ENCODE assay signal across 22 cellular contexts in the genomic region with DNA sequence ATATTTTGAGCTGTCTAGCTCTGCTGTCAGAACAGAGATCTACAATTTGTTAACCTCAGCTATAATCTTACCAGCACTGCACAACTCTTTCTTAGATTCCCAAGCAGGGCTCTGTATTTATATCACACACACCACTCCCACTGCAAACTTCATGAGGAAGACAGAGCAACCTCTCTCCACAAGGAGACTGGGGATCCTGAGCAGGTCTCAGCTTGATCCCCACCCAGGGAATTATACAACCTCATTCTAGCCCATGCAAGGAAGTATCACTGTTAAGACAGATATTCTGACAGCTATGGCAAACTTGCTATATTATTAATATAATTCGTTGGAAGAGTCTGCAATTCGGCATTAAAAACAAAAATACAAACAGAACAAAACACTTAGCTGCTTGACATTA. TPM values are rescaled to one million over a fixed set of nuclear protein-coding genes. Genes with fewer than 3 reads are reported as not detected.
A peak's percentile ranks its signal among the peaks of the same experiment; 100 is the strongest.
DNase-seq lines count a peak whose midpoint lies in the region; ATAC-seq, FAIRE-seq and TF ChIP-seq lines count a peak whose summit lies in the region.
"Had no signal": no experiment of that assay in that cellular context is flagged by ENCODE, and none has a peak within 500 bp of the region (broad histone marks: within the 10 kb centered on the region; RNA-seq: fewer than 3 reads in every experiment).

No MANE protein-coding gene starts in this region.

- no peaks in the 10 kb centered on the region for H3K36me3 Mint-ChIP-seq in CD4-positive, alpha-beta memory T cell
- no peaks in the 10 kb centered on the region for H3K36me3 Mint-ChIP-seq in nephron progenitor cell (ENCODE audit: low read depth)
- H3K36me3 Mint-ChIP-seq: CD8-positive, alpha-beta memory T cell had no signal

- H3K36me3 ChIP-seq in CD4-positive, alpha-beta memory T cell (ENCODE audit: insufficient read depth, low read length), result no peaks in the 10 kb centered on the region

- TF ChIP-seq CTCF in A549 (IDR thresholded peaks at IDR 0.05) (no peak), nephron progenitor cell (IDR thresholded peaks at IDR 0.05) (no peak)

- CTCF ChIA-PET in A549 (lab: Yijun Ruan, JAX), result interaction anchor here (0.9 to 2.6 kb wide), 3 partner anchors 13 to 24 kb away, joined by 3 to 8 read pairs (median 8); no protein-coding TSS in a partner anchor
- CTCF ChIA-PET in CD4-positive, alpha-beta memory T cell (lab: Charles Lee; ENCODE audit: partially characterized antibody), result interaction anchor here (1.4 kb wide), 1 partner anchor 12 kb away, joined by 4 read pairs; no protein-coding TSS in a partner anchor

- WGBS in A549 (ENCODE audit: missing lambda C conversion rate), result 60% methylated on average over 2 of the region's 2 CpGs

- POLR2A ChIA-PET in A549 (lab: Yijun Ruan, JAX), result no interaction called here
- POLR2A ChIA-PET in CD4-positive, alpha-beta memory T cell (lab: Charles Lee; ENCODE audit: partially characterized antibody), result no interaction called here

- FAIRE-seq in A549 (lab: Jason Lieb, UNC), result no peak
- FAIRE-seq: GM19239, H1, HepG2, RCC 7860 had no signal

- no peak for TF ChIP-seq EP300 in A549 (IDR thresholded peaks at IDR 0.05)

- no peaks in the 10 kb centered on the region for H3K9me3 ChIP-seq in A549
- H3K9me3 ChIP-seq in CD4-positive, alpha-beta memory T cell (ENCODE audit: control insufficient read depth in 1 of 2, low read length in 2 of 2), result no peaks in the 10 kb centered on the region

- no peaks in the 10 kb centered on the region for H3K27me3 ChIP-seq in CD4-positive, alpha-beta memory T cell (ENCODE audit: insufficient read depth, low read length)

- peak overlapping the region; percentile 4; the same call in 1 of the 3 replicates for H3K4me2 ChIP-seq in A549

- peak overlapping the region in 1 of 2 experiments; percentile 29; a peak in 1 of 6 replicates for H3K27ac ChIP-seq in A549
- H3K27ac ChIP-seq in CD4-positive, alpha-beta memory T cell (ENCODE audit: low read depth, low read length), result no peak overlapping the region
- H3K27ac ChIP-seq: SK-N-MC had no signal

- H3K4me3 Mint-ChIP-seq in CD4-positive, alpha-beta memory T cell, result peak overlapping the region in 1 of 8 donors; percentile 6
- H3K4me3 Mint-ChIP-seq in nephron progenitor cell, result no peak overlapping the region
- H3K4me3 Mint-ChIP-seq: CD8-positive, alpha-beta memory T cell had no signal

- peaks cover 32 to 51% (median 44%) of the 10 kb centered on the region in 4 donors for H3K4me1 Mint-ChIP-seq in CD4-positive, alpha-beta memory T cell
- peaks cover 10% of the 10 kb centered on the region for H3K4me1 Mint-ChIP-seq in nephron progenitor cell

- H3K9me3 Mint-ChIP-seq in CD4-positive, alpha-beta memory T cell, result no peaks in the 10 kb centered on the region
- no peaks in the 10 kb centered on the region for H3K9me3 Mint-ChIP-seq in nephron progenitor cell
- H3K9me3 Mint-ChIP-seq: CD8-positive, alpha-beta memory T cell had no signal

- intact Hi-C loops in CD4-positive, alpha-beta memory T cell (cut with micrococcal nuclease), result no loop called here

- H3K27me3 Mint-ChIP-seq in CD4-positive, alpha-beta memory T cell, result no peaks in the 10 kb centered on the region
- no peaks in the 10 kb centered on the region for H3K27me3 Mint-ChIP-seq in nephron progenitor cell (ENCODE audit: low read depth, poor library complexity)
- H3K27me3 Mint-ChIP-seq: CD8-positive, alpha-beta memory T cell had no signal

- ATAC-seq in A549, result peak in 1 of 2 experiments; percentile 11; a peak in 1 of 6 replicates
- ATAC-seq in esophagus mucosa, result peak; percentile 42
- ATAC-seq: HepG2 had no signal

- no peak overlapping the region for H3K4me3 ChIP-seq in A549
- H3K4me3 ChIP-seq in CD4-positive, alpha-beta memory T cell (ENCODE audit: low read length in 2 of 2), result no peak overlapping the region
- H3K4me3 ChIP-seq: SK-N-MC had no signal

- no peak for TF ChIP-seq RAD21 in A549 (conservative IDR thresholded peaks at IDR 0.05 in 1 of 2, IDR thresholded peaks at IDR 0.05 in 1 of 2)

- TF ChIP-seq POLR2A in A549 (IDR thresholded peaks at IDR 0.05; ENCODE audit: low read length), result no peak

- peaks cover 89% of the 10 kb centered on the region for H3K4me1 ChIP-seq in A549
- peaks cover 16% of the 10 kb centered on the region for H3K4me1 ChIP-seq in CD4-positive, alpha-beta memory T cell (ENCODE audit: insufficient read depth, low read length)

- DNase-seq in A549 (ENCODE audit: low read depth in 1 of 2, low spot score in 1 of 2), result no peak
- no peak for DNase-seq in CD4-positive, alpha-beta memory T cell
- no peak for DNase-seq in nephron progenitor cell
- no peak for DNase-seq in NCI-H1436 (lab: John Stamatoyannopoulos, UW)
- DNase-seq in NCI-H2227 (lab: John Stamatoyannopoulos, UW; ENCODE audit: unreplicated experiment), result no peak
- no peak for DNase-seq in NCI-H2196 treated with DMSO at 0.1 percent for 48 hours (lab: John Stamatoyannopoulos, UW; ENCODE audit: unreplicated experiment)
- DNase-seq: C1 segment of cervical spinal cord; CD8-positive, alpha-beta memory T cell; HCEC 1CT; Karpas-422; NCI-H187 treated with DMSO at 0.1 percent for 48 hours; NCI-H2171 treated with DMSO at 0.1 percent for 48 hours; NCI-H446; NCI-H524 treated with DMSO at 0.1 percent for 48 hours; NCI-H774; SIG-M5 had no signal

- H3K27ac Mint-ChIP-seq in CD4-positive, alpha-beta memory T cell, result peak overlapping the region in 4 of 7 donors; percentile 2 to 66 (median 30)
- peak overlapping the region; percentile 49 for H3K27ac Mint-ChIP-seq in nephron progenitor cell

TF ChIP-seq in A549, 52 proteins besides CTCF, POLR2A, EP300 and RAD21:
- TF ChIP-seq PHF8 (IDR thresholded peaks at IDR 0.05; ENCODE audit: borderline replicate concordance, low read depth), result no peak
- no peak for TF ChIP-seq MAZ (IDR thresholded peaks at IDR 0.05; ENCODE audit: borderline replicate concordance, low read depth, low read length)
- TF ChIP-seq CBX2 (IDR thresholded peaks at IDR 0.05; ENCODE audit: borderline replicate concordance, low read depth), result no peak
- TF ChIP-seq, protein P1, sequence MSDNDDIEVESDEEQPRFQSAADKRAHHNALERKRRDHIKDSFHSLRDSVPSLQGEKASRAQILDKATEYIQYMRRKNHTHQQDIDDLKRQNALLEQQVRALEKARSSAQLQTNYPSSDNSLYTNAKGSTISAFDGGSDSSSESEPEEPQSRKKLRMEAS (IDR thresholded peaks at IDR 0.05), result no peak
- no peak for TF ChIP-seq CBX8 (IDR thresholded peaks at IDR 0.05)
- TF ChIP-seq ZC3H11A (IDR thresholded peaks at IDR 0.05), result no peak
- no peak for TF ChIP-seq KDM5A (IDR thresholded peaks at IDR 0.05)
- TF ChIP-seq POLR2AphosphoS2 (conservative IDR thresholded peaks at IDR 0.05; ENCODE audit: low read length), result no peak
- TF ChIP-seq HEYL (CRISPR knock-in tag; IDR thresholded peaks at IDR 0.05), result no peak
- no peak for TF ChIP-seq ZFP36 (IDR thresholded peaks at IDR 0.05; ENCODE audit: borderline replicate concordance, partially characterized antibody)
- TF ChIP-seq CHD2 (IDR thresholded peaks at IDR 0.05; ENCODE audit: low read length, partially characterized antibody), result no peak
- no peak for TF ChIP-seq HOXA7 (CRISPR knock-in tag; IDR thresholded peaks at IDR 0.05)
- no peak for TF ChIP-seq JUNB (IDR thresholded peaks at IDR 0.05)

RNA-seq across cellular contexts. Expression of gene EGLN1, which starts 40.4 kb away (rescaled TPM):
- polyA plus RNA-seq in A549 (2011; rRNA removed) (114 and 156 TPM in 2 replicates), A549 (2017; fragmentation: RNase III; extraction: RNeasy Plus Mini Kit Qiagen cat#74134 plus additional on column Dnase treatment) (55.2 to 58.7 TPM (median 57.7 TPM) in 3 replicates)
- polyA plus RNA-seq in A549 (2012; cell fraction: cytosol; rRNA removed), result 21.0 and 24.8 TPM in 2 replicates
- polyA plus RNA-seq in A549 (2012; cell fraction: nucleus; rRNA removed), result 13.2 and 15.3 TPM in 2 replicates
- polyA minus RNA-seq in A549 (2011; rRNA and poly(A)+ RNA removed), result 48.9 and 52.9 TPM in 2 replicates
- 10 to 100 TPM; 23.5 to 29.3 TPM for total RNA-seq in CD4-positive, alpha-beta memory T cell
- 10 to 100 TPM; 26.0 to 32.1 TPM for polyA plus RNA-seq in CD4-positive, alpha-beta memory T cell
- 16.7 TPM for total RNA-seq in esophagus mucosa

RNA-seq across cellular contexts. Expression of gene SPRTN, which starts 43.6 kb away (rescaled TPM):
- polyA plus RNA-seq in A549 (2011; rRNA removed) (17.9 and 21.0 TPM in 2 replicates), A549 (2017; fragmentation: RNase III; extraction: RNeasy Plus Mini Kit Qiagen cat#74134 plus additional on column Dnase treatment) (14.0 to 16.0 TPM (median 14.4 TPM) in 3 replicates)
- polyA plus RNA-seq in A549 (2012; cell fraction: cytosol; rRNA removed), result 13.4 and 18.0 TPM in 2 replicates
- polyA plus RNA-seq in A549 (2012; cell fraction: nucleus; rRNA removed), result 11.7 and 15.3 TPM in 2 replicates
- 29.9 and 31.7 TPM in 2 replicates for polyA minus RNA-seq in A549 (2011; rRNA and poly(A)+ RNA removed)
- 10 to 100 TPM; 15.4 to 16.2 TPM for total RNA-seq in CD4-positive, alpha-beta memory T cell
- 10 to 100 TPM; 10.6 to 17.7 TPM for polyA plus RNA-seq in CD4-positive, alpha-beta memory T cell
- total RNA-seq in esophagus mucosa, result 7.6 TPM

RNA-seq across cellular contexts. Expression of gene EXOC8, which starts 44.1 kb away (rescaled TPM):
- 7.6 and 7.7 TPM in 2 replicates for polyA plus RNA-seq in A549 (2011; rRNA removed)
- polyA plus RNA-seq in A549 (2012; cell fraction: cytosol; rRNA removed), result 2.1 and 2.3 TPM in 2 replicates
- polyA plus RNA-seq in A549 (2012; cell fraction: nucleus; rRNA removed), result 2.8 and 3.6 TPM in 2 replicates
- polyA plus RNA-seq in A549 (2017; fragmentation: RNase III; extraction: RNeasy Plus Mini Kit Qiagen cat#74134 plus additional on column Dnase treatment), result 8.9 to 10.1 TPM (median 9.8 TPM) in 3 replicates
- polyA minus RNA-seq in A549 (2011; rRNA and poly(A)+ RNA removed), result 12.8 and 13.1 TPM in 2 replicates
- total RNA-seq in CD4-positive, alpha-beta memory T cell, result 10 to 100 TPM; 37.4 to 37.7 TPM
- 1 to 10 TPM; 2.2 to 3.3 TPM for polyA plus RNA-seq in CD4-positive, alpha-beta memory T cell
- total RNA-seq in esophagus mucosa, result 7.9 TPM
